8 cellular contexts compared by ENCODE assay signal in genomic region chr16:74984670-74985411, GRCh38. TPM values are rescaled to one million over a fixed set of nuclear protein-coding genes. Genes with fewer than 3 reads are reported as not detected.
DNase-seq lines count a peak whose midpoint lies in the region; ATAC-seq lines count a peak whose summit lies in the region.

TSS of gene WDR59 (minus strand) at chr16:74985123. CDS start at chr16:74985017, 106 bp downstream.

- peak within 1 kb of the TSS; percentile 60 to 92 (median 89); a peak in 21 of 22 replicates for H3K27ac ChIP-seq in BLaER1 treated with 17β-estradiol and CSF1 and Interleukin-3, amounts not matched to agents 10 nM and 100 nM

- H3K4me3 ChIP-seq in BLaER1 treated with 17β-estradiol and CSF1 and Interleukin-3, amounts not matched to agents 10 nM and 100 nM = peak within 1 kb of the TSS; percentile 74 to 100 (median 95)

- H4K20me1 ChIP-seq in BLaER1 treated with 17β-estradiol and CSF1 and Interleukin-3, amounts not matched to agents 10 nM and 100 nM = peaks cover 0 to 25% (median 12%) of the 10 kb centered on the region in 11 experiments; a peak in 10 of 22 replicates

- DNase-seq in NCI-H748 (lab: John Stamatoyannopoulos, UW; ENCODE audit: unreplicated experiment) (peak; percentile 98), dedifferentiated amniotic fluid mesenchymal stem cell (ENCODE audit: extremely low spot score) (peak; percentile 100), left lobe of liver (ENCODE audit: low spot score) (peak; percentile 100)
- DNase-seq in activated CD4-positive, alpha-beta T cell treated with anti-CD3 and anti-CD28 coated beads, Interleukin-2, amount 50 U/mL, for 1 hour = peak; percentile 97
- peak; percentile 99 for DNase-seq in stimulated activated CD4-positive, alpha-beta T cell treated with anti-CD3 and anti-CD28 coated beads, Interleukin-2, amount 100 ng/mL, for 4 hours (ENCODE audit: low read depth)

- no peaks in the 10 kb centered on the region for H3K27me3 ChIP-seq in BLaER1 treated with 17β-estradiol and CSF1 and Interleukin-3, amounts not matched to agents 10 nM and 100 nM

- H3K4me1 ChIP-seq in BLaER1 treated with 17β-estradiol and CSF1 and Interleukin-3, amounts not matched to agents 10 nM and 100 nM = peaks cover 18 to 31% (median 24%) of the 10 kb centered on the region in 10 experiments; a peak in 18 of 20 replicates

- 0 out of 22 replicates have a peak, but pooled peaks cover 0 to 5% (median 0%) of the 10 kb centered on the region in 11 experiments for H3K36me3 ChIP-seq in BLaER1 treated with 17β-estradiol and CSF1 and Interleukin-3, amounts not matched to agents 10 nM and 100 nM

- peak within 1 kb of the TSS; percentile 79 to 98 (median 93) for H3K9ac ChIP-seq in BLaER1 treated with 17β-estradiol and CSF1 and Interleukin-3, amounts not matched to agents 10 nM and 100 nM

- H3K4me2 ChIP-seq in BLaER1 treated with 17β-estradiol and CSF1 and Interleukin-3, amounts not matched to agents 10 nM and 100 nM = peak within 1 kb of the TSS; percentile 74 to 96 (median 85)

- no peaks in the 10 kb centered on the region for H3K9me3 ChIP-seq in BLaER1 treated with 17β-estradiol and CSF1 and Interleukin-3, amounts not matched to agents 10 nM and 100 nM (replicated peaks in 1 of 11)

- ATAC-seq in GM19351 (IDR thresholded peaks at IDR 0.05; ENCODE audit: unreplicated experiment) (peak; percentile 99), HG03521 (IDR thresholded peaks at IDR 0.05; ENCODE audit: unreplicated experiment) (peak; percentile 98), left lobe of liver (peak; percentile 98)

RNA-seq across cellular contexts. Expression of gene WDR59, which starts in this region (rescaled TPM):
- 51.9 TPM for total RNA-seq in left lobe of liver

Comparison
In these comparisons a context has a peak if more than half of its experiments do, and no peak if none do; other contexts are left out.
1. Peak in every context shown above with its lines: DNase-seq, ATAC-seq, H3K4me3 ChIP-seq and H3K27ac ChIP-seq.